11 cellular contexts compared by ENCODE assay signal in the genomic region with DNA sequence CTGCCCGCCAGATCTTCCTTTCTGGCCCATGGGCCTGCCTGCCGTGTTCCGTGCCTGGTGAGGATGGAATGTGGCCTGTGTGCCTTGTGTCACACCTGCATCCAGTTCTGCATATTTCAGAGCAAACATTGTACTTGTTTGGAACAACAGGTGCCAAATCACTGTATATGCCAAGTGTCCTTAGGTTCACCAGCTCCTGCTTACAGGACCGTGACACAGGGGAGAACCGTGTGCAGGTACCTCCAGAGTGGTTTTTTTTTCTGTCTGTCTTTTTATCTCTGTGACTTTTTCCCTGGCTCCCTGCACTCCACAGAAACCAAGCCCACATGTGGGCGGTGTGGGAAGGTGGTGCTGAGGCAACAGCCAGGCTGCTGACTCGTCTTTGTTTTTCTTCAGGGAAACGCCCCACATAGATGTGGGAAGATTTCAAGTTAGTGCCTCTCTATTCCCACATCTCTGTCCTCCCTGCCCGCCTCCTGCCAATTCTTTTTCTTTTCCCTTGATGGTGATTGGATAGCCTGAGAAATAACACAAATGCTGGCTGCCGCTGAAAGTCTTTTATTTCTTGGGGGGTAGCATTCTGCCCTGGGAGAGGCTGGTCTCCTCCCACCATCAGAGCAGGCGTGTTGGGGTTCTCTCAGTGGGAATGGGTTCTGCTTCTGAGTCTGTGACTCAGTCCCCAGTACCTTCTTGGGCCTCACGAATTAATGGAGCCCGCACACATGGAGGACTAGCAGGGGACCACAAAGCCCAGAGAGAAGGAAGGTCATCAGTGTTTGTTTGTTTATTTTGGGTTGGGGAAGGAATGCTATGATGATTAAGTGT. TPM values are rescaled to one million over a fixed set of nuclear protein-coding genes. Genes with fewer than 3 reads are reported as not detected.
DNase-seq lines count a peak whose midpoint lies in the region; ATAC-seq and TF ChIP-seq lines count a peak whose summit lies in the region.
"Had no signal": no experiment of that assay in that cellular context is flagged by ENCODE, and none has a peak within 500 bp of the region (broad histone marks: within the 10 kb centered on the region; RNA-seq: fewer than 3 reads in every experiment).

No MANE protein-coding gene starts in this region.

- 37% methylated on average over 13 of the region's 13 CpGs for WGBS in mammary epithelial cell (ENCODE audit: low coverage, missing lambda C conversion rate)
- WGBS in adrenal gland, 4 donors: 78 to 87% (median 81%) methylated on average over 13 of the region's 13 CpGs

- CTCF ChIA-PET in mammary epithelial cell (lab: Charles Lee; ENCODE audit: low non-redundant PET): no interaction called here

- no TSS peak for BruUV-seq in mammary epithelial cell (replicated peaks; lab: Mats Ljungman, UMichigan)

- H3K4me2 ChIP-seq in mammary epithelial cell (ENCODE audit: insufficient read depth, low read depth, low read length): peak overlapping the region; percentile 35

- no peaks in the 10 kb centered on the region for H3K9me3 Mint-ChIP-seq in mesothelial cell of epicardium

- no peak overlapping the region for H2AFZ ChIP-seq in mammary epithelial cell (ENCODE audit: low read depth, low read length)

- dilution Hi-C loops in mammary epithelial cell (cut with HindIII; ENCODE audit: low sequenced_read_pairs): loop anchor here (5.0 kb wide), 1 partner anchor 64 kb away; no protein-coding TSS in a partner anchor

- H3K27ac ChIP-seq in mammary epithelial cell (ENCODE audit: insufficient read depth, low read depth, low read length) (no peak overlapping the region), upper lobe of right lung (no peak overlapping the region), adrenal gland (no peak overlapping the region)
- H3K27ac ChIP-seq: colonic mucosa had no signal

- peaks cover 68% of the 10 kb centered on the region for H3K4me1 Mint-ChIP-seq in mesothelial cell of epicardium

- H3K27ac Mint-ChIP-seq in mesothelial cell of epicardium: peak overlapping the region; percentile 4

- H3K27me3 ChIP-seq in mammary epithelial cell (ENCODE audit: insufficient read depth, low read length): no peaks in the 10 kb centered on the region
- H3K27me3 ChIP-seq in upper lobe of right lung: no peaks in the 10 kb centered on the region
- H3K27me3 ChIP-seq in adrenal gland: no peaks in the 10 kb centered on the region
- H3K27me3 ChIP-seq: colonic mucosa had no signal

- H3K9me3 ChIP-seq in mammary epithelial cell (replicated peaks; ENCODE audit: insufficient read depth, low read length) (no peaks in the 10 kb centered on the region), upper lobe of right lung (no peaks in the 10 kb centered on the region), adrenal gland (replicated peaks in 1 of 3) (no peaks in the 10 kb centered on the region)
- H3K9me3 ChIP-seq: colonic mucosa had no signal

- no peaks in the 10 kb centered on the region for H4K20me1 ChIP-seq in mammary epithelial cell (ENCODE audit: insufficient read depth, low read length)

- H3K4me1 ChIP-seq in mammary epithelial cell (ENCODE audit: insufficient read depth, low read length): peaks cover 19% of the 10 kb centered on the region
- H3K4me1 ChIP-seq in upper lobe of right lung: peaks cover 19% of the 10 kb centered on the region
- peaks cover 0 to 9% of the 10 kb centered on the region in 2 donors for H3K4me1 ChIP-seq in adrenal gland (replicated peaks in 1 of 2)
- H3K4me1 ChIP-seq: colonic mucosa had no signal

- H3K36me3 ChIP-seq in mammary epithelial cell (ENCODE audit: insufficient read depth, low read length): no peaks in the 10 kb centered on the region
- H3K36me3 ChIP-seq in upper lobe of right lung: no peaks in the 10 kb centered on the region
- no peaks in the 10 kb centered on the region for H3K36me3 ChIP-seq in adrenal gland (replicated peaks in 1 of 2)
- H3K36me3 ChIP-seq: colonic mucosa had no signal

- peaks cover 12% of the 10 kb centered on the region for H3K36me3 Mint-ChIP-seq in mesothelial cell of epicardium

- H3K79me2 ChIP-seq in mammary epithelial cell (ENCODE audit: insufficient read depth, low read length): no peaks in the 10 kb centered on the region

- ATAC-seq in left ventricle myocardium superior: peak; percentile 25
- ATAC-seq in Right ventricle myocardium superior (ENCODE audit: poor library complexity): no peak
- ATAC-seq in upper lobe of right lung: peak; percentile 65
- ATAC-seq in GM18870 (IDR thresholded peaks at IDR 0.05; ENCODE audit: unreplicated experiment): no peak
- no peak for ATAC-seq in HG03521 (IDR thresholded peaks at IDR 0.05; ENCODE audit: unreplicated experiment)

- intact Hi-C loops in left ventricle myocardium superior (cut with micrococcal nuclease): no loop called here
- intact Hi-C loops in Right ventricle myocardium superior (cut with DNase I): no loop called here
- intact Hi-C loops in mammary epithelial cell (cut with micrococcal nuclease): loop anchor here (1.0 kb wide), 1 partner anchor 22 kb away; a partner anchor contains a TSS
- intact Hi-C loops in upper lobe of right lung (cut with DNase I): no loop called here
- intact Hi-C loops in adrenal gland (cut with DNase I): no loop called here

- no peak overlapping the region for H3K9ac ChIP-seq in mammary epithelial cell (ENCODE audit: insufficient read depth, low read length)

- TF ChIP-seq POLR2A in adrenal gland (IDR thresholded peaks at IDR 0.05): no peak

- no peak overlapping the region for H3K4me3 ChIP-seq in mammary epithelial cell (replicated peaks in 1 of 3; ENCODE audit: insufficient read depth in 1 of 3, low read depth in 2 of 3, low read length in 3 of 3)
- H3K4me3 ChIP-seq in upper lobe of right lung: no peak overlapping the region
- no peak overlapping the region for H3K4me3 ChIP-seq in adrenal gland
- H3K4me3 ChIP-seq: colonic mucosa had no signal

- no peaks in the 10 kb centered on the region for H3K27me3 Mint-ChIP-seq in mesothelial cell of epicardium (ENCODE audit: low read depth)

- no peak overlapping the region for H3K4me3 Mint-ChIP-seq in mesothelial cell of epicardium

- TF ChIP-seq CTCF in mammary epithelial cell (conservative IDR thresholded peaks at IDR 0.05 in 1 of 2, IDR thresholded peaks at IDR 0.05 in 1 of 2; ENCODE audit: extremely low read depth in 1 of 2, insufficient read depth in 1 of 2, low read depth in 1 of 2, low read length in 2 of 2) (no peak), mesothelial cell of epicardium (IDR thresholded peaks at IDR 0.05; ENCODE audit: unreplicated experiment) (no peak), upper lobe of right lung (IDR thresholded peaks at IDR 0.05) (no peak), adrenal gland (IDR thresholded peaks at IDR 0.05) (no peak)

- in situ Hi-C loops in mammary epithelial cell (cut with MboI; ENCODE audit: low sequenced_read_pairs in 2 of 2): no loop called here

- no peak for DNase-seq in left ventricle myocardium superior
- DNase-seq in Right ventricle myocardium superior: no peak
- DNase-seq in mammary epithelial cell: peak; percentile 84
- DNase-seq in mesothelial cell of epicardium (ENCODE audit: low spot score in 2 of 2, unreplicated experiment in 2 of 2): no peak
- DNase-seq in upper lobe of right lung: no peak
- DNase-seq in adrenal gland: no peak
- DNase-seq: colonic mucosa, KG1, NCI-H526 treated with DMSO at 0.1 percent for 48 hours had no signal

RNA-seq across cellular contexts. Expression of a gene that starts 21.3 kb away (rescaled TPM):
- 1.0 TPM for total RNA-seq in left ventricle myocardium superior
- total RNA-seq in Right ventricle myocardium superior: 1.0 TPM
- 1 to 10 TPM; 2.2 to 6.0 TPM for total RNA-seq in mammary epithelial cell
- 1.8 TPM for polyA plus RNA-seq in mammary epithelial cell
- 1.4 TPM for polyA minus RNA-seq in mammary epithelial cell
- 8.2 to 10.4 TPM (median 9.7 TPM) in 3 replicates for total RNA-seq in mesothelial cell of epicardium
- 2.7 TPM for total RNA-seq in upper lobe of right lung
- 1 to 10 TPM in 5 of 8 donors, under 1 TPM in 2, not detected in 1; 0.57 to 2.6 (median 1.3) TPM for total RNA-seq in adrenal gland
- polyA plus RNA-seq in adrenal gland: 1 to 10 TPM in 2 of 3 donors, under 1 TPM in 1; 0.98 to 1.2 (median 1.1) TPM

Comparison
In these comparisons a context has a peak if more than half of its experiments do, and no peak if none do; other contexts are left out.
1. ATAC-seq: peak in left ventricle myocardium superior (single experiment) and upper lobe of right lung (single experiment); none in Right ventricle myocardium superior (single experiment), GM18870 (single experiment) and HG03521 (single experiment).